ENCODE assay signal across 8 cellular contexts in the genomic region with DNA sequence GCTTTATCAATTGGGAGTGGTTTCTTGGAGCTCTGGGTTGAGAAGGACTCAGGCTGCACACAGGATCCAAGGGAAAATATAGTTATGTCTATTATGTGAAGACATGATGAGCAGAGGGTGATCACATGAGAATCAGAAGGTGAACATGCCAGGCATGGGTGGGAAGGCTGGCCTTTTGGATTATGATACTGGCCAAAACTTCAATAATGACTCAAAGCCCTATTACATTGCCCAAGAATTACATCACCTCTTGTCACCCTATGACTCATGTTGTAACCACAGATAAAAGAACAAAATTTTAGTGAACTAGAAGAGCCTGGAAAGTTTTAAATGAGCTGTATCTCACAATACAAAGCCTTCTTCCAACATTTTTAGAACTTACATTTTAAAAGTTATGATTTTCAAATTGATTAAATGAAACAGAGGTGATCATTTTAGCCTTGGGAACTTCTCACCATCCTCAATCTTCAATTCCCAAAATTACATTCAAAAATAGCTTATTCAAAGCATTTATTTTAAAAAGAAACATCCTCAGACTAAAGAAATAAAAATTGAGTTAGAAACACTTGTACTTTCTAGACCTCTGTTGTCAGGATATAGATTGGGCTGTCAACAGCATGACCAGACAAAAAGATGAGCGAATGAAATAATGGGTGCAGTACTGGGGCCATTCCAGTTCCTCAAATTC.
A peak's percentile ranks its signal among the peaks of the same experiment; 100 is the strongest.
DNase-seq lines count a peak whose midpoint lies in the region; ATAC-seq, FAIRE-seq and TF ChIP-seq lines count a peak whose summit lies in the region.

No MANE protein-coding gene starts in this region.

- H3K36me3 ChIP-seq in lower lobe of right lung: no peaks in the 10 kb centered on the region
- no peaks in the 10 kb centered on the region for H3K36me3 ChIP-seq in small intestine (ENCODE audit: control insufficient read depth in 2 of 2, insufficient read depth in 2 of 2, low read length in 2 of 2)

- WGBS in small intestine, 3 donors: 80 to 86% (median 83%) methylated on average over 1 of the region's 1 CpG

- FAIRE-seq in small intestine (lab: Jason Lieb, UNC): no peak

- POLR2A ChIA-PET in naive thymus-derived CD8-positive, alpha-beta T cell (lab: Charles Lee): no interaction called here

- H3K9me3 ChIP-seq in lower lobe of right lung (no peaks in the 10 kb centered on the region), small intestine (ENCODE audit: control insufficient read depth, low read depth) (no peaks in the 10 kb centered on the region)

- intact Hi-C loops in lower lobe of right lung (cut with DNase I): no loop called here

- no peak overlapping the region for H3K27ac ChIP-seq in lower lobe of right lung
- no peak overlapping the region for H3K27ac ChIP-seq in small intestine (ENCODE audit: low read depth in 1 of 2, low read length in 1 of 2)

- H3K36me3 Mint-ChIP-seq in naive thymus-derived CD8-positive, alpha-beta T cell: no peaks in the 10 kb centered on the region

- H3K4me3 Mint-ChIP-seq in naive thymus-derived CD8-positive, alpha-beta T cell: no peak overlapping the region

- ATAC-seq in GM18502 (IDR thresholded peaks at IDR 0.05; ENCODE audit: poor library complexity, unreplicated experiment) (peak; percentile 94), HG02763 (IDR thresholded peaks at IDR 0.05; ENCODE audit: unreplicated experiment) (peak; percentile 82), lower lobe of right lung (peak; percentile 37 to 52)
- no peak for ATAC-seq in naive thymus-derived CD8-positive, alpha-beta T cell

- H3K4me1 Mint-ChIP-seq in naive thymus-derived CD8-positive, alpha-beta T cell: no peaks in the 10 kb centered on the region

- DNase-seq in RPMI7951 (ENCODE audit: low read depth) (peak; percentile 69), lower lobe of right lung (no peak), small intestine (no peak), Ammon's horn (ENCODE audit: low spot score) (no peak)
- no peak for DNase-seq in activated CD4-positive, alpha-beta T cell treated with anti-CD3 and anti-CD28 coated beads for 48 hours
- DNase-seq in naive thymus-derived CD8-positive, alpha-beta T cell: no peak

- no peaks in the 10 kb centered on the region for H3K27me3 Mint-ChIP-seq in naive thymus-derived CD8-positive, alpha-beta T cell

- H3K27me3 ChIP-seq in lower lobe of right lung (ENCODE audit: low read depth) (no peaks in the 10 kb centered on the region), small intestine (ENCODE audit: control insufficient read depth in 2 of 2, insufficient read depth in 2 of 2, low read length in 2 of 2) (no peaks in the 10 kb centered on the region)

- H3K4me1 ChIP-seq in lower lobe of right lung (no peaks in the 10 kb centered on the region), small intestine (ENCODE audit: control insufficient read depth in 2 of 2, insufficient read depth in 1 of 2, low read depth in 1 of 2, low read length in 1 of 2) (no peaks in the 10 kb centered on the region)

- no peak overlapping the region for H3K27ac Mint-ChIP-seq in naive thymus-derived CD8-positive, alpha-beta T cell

- H3K9me3 Mint-ChIP-seq in naive thymus-derived CD8-positive, alpha-beta T cell: peaks cover 3 to 24% (median 10%) of the 10 kb centered on the region in 9 donors

- no peak for TF ChIP-seq CTCF in lower lobe of right lung (IDR thresholded peaks at IDR 0.05)

- H3K4me3 ChIP-seq in lower lobe of right lung (no peak overlapping the region), small intestine (ENCODE audit: low read depth in 1 of 2, low read length in 2 of 2) (no peak overlapping the region)

Comparison
In these comparisons a context has a peak if more than half of its experiments do, and no peak if none do; other contexts are left out.
1. ATAC-seq: peak in GM18502 (single experiment), HG02763 (single experiment) and lower lobe of right lung (2 of 2); none in naive thymus-derived CD8-positive, alpha-beta T cell (0 of 2).